9 cellular contexts compared by ENCODE assay signal in the genomic region with DNA sequence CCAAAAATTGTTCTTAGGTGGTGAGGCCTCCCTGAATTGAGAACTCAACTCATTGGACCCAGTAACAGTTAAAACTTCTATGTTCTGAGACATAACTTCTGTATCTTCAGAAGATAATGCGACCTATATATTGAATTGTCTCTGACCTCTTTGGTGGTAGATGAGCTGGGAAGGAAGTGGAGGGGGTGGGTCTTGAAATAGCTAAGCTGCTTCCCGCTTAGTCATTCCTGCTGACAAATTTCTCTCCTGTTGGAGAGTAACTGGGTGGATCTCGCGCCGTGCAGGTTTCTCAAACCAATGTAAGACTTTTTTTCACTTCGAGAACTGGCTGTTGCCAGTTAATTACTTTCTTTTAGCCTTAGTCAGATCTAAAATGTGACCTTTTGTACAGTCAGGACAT.
DNase-seq lines count a peak whose midpoint lies in the region; ATAC-seq and TF ChIP-seq lines count a peak whose summit lies in the region.
"Had no signal": no experiment of that assay in that cellular context is flagged by ENCODE, and none has a peak within 500 bp of the region (broad histone marks: within the 10 kb centered on the region; RNA-seq: fewer than 3 reads in every experiment).

No MANE protein-coding gene starts in this region.

- TF ChIP-seq CTCF in endothelial cell (IDR thresholded peaks at IDR 0.05; ENCODE audit: unreplicated experiment): no peak
- no peak for TF ChIP-seq CTCF in osteoblast (IDR thresholded peaks at IDR 0.05; ENCODE audit: extremely low read depth, low read depth, low read length)

- H2AFZ ChIP-seq in osteoblast (ENCODE audit: low read length): no peak overlapping the region

- no peak overlapping the region for H3K4me3 Mint-ChIP-seq in activated T-cell treated with anti-CD3 and anti-CD28 coated beads, Interleukin-2, amount 50 U/mL, for 24 hours
- H3K4me3 Mint-ChIP-seq in endothelial cell (ENCODE audit: unreplicated experiment): no peak overlapping the region

- H3K4me3 ChIP-seq in osteoblast (ENCODE audit: insufficient read depth, low read length): no peak overlapping the region

- DNase-seq in activated T-cell treated with anti-CD3 and anti-CD28 coated beads, Interleukin-2, amount 50 U/mL, for 24 hours: no peak
- no peak for DNase-seq in activated T-cell treated with anti-CD3 and anti-CD28 coated beads, Interleukin-2, amount 50 U/mL, for 48 hours
- DNase-seq in NCI-H226 (peak; percentile 94), endothelial cell (ENCODE audit: low spot score) (no peak), osteoblast (ENCODE audit: insufficient read length, low spot score, missing footprints) (peak; percentile 48), middle frontal gyrus (ENCODE audit: extremely low spot score, low spot score) (no peak), GM19240 (ENCODE audit: insufficient read length, low spot score) (no peak)
- DNase-seq: cerebellar nuclear complex had no signal

- H3K27me3 Mint-ChIP-seq in activated T-cell treated with anti-CD3 and anti-CD28 coated beads, Interleukin-2, amount 50 U/mL, for 24 hours: no peaks in the 10 kb centered on the region
- peaks cover 3% of the 10 kb centered on the region for H3K27me3 Mint-ChIP-seq in endothelial cell (ENCODE audit: unreplicated experiment)

- peaks cover 3% of the 10 kb centered on the region for H3K36me3 ChIP-seq in osteoblast (ENCODE audit: insufficient read depth, low read length)

- peaks cover 24% of the 10 kb centered on the region for H3K4me1 ChIP-seq in osteoblast (ENCODE audit: insufficient read depth, low read length)

- H3K27me3 ChIP-seq in osteoblast (ENCODE audit: insufficient read depth, low read length): no peaks in the 10 kb centered on the region

- H3K79me2 ChIP-seq in osteoblast (ENCODE audit: insufficient read depth, low read length): peaks cover 2% of the 10 kb centered on the region

- no peak for ATAC-seq in HG02610 (IDR thresholded peaks at IDR 0.05; ENCODE audit: unreplicated experiment)

- no peak overlapping the region for H3K4me2 ChIP-seq in osteoblast (ENCODE audit: insufficient read depth, low read length)

- peaks cover 68% of the 10 kb centered on the region for H3K36me3 Mint-ChIP-seq in activated T-cell treated with anti-CD3 and anti-CD28 coated beads, Interleukin-2, amount 50 U/mL, for 24 hours (ENCODE audit: low read depth)
- peaks cover 8% of the 10 kb centered on the region for H3K36me3 Mint-ChIP-seq in endothelial cell (ENCODE audit: low read depth, unreplicated experiment)

- peak overlapping the region; percentile 77 for H3K27ac Mint-ChIP-seq in activated T-cell treated with anti-CD3 and anti-CD28 coated beads, Interleukin-2, amount 50 U/mL, for 24 hours
- H3K27ac Mint-ChIP-seq in endothelial cell (ENCODE audit: unreplicated experiment): peak overlapping the region; percentile 39

- no peaks in the 10 kb centered on the region for H3K9me3 ChIP-seq in osteoblast (ENCODE audit: low read depth, low read length)

- no peaks in the 10 kb centered on the region for H3K9me3 Mint-ChIP-seq in activated T-cell treated with anti-CD3 and anti-CD28 coated beads, Interleukin-2, amount 50 U/mL, for 24 hours
- no peaks in the 10 kb centered on the region for H3K9me3 Mint-ChIP-seq in endothelial cell (ENCODE audit: unreplicated experiment)

- no peaks in the 10 kb centered on the region for H4K20me1 ChIP-seq in osteoblast (ENCODE audit: insufficient read depth, low read length)

- H3K27ac ChIP-seq in osteoblast (ENCODE audit: low read depth, low read length): peak overlapping the region; percentile 27

- H3K4me1 Mint-ChIP-seq in activated T-cell treated with anti-CD3 and anti-CD28 coated beads, Interleukin-2, amount 50 U/mL, for 24 hours (ENCODE audit: low read depth): peaks cover 24% of the 10 kb centered on the region
- H3K4me1 Mint-ChIP-seq in endothelial cell (ENCODE audit: unreplicated experiment): peaks cover 16% of the 10 kb centered on the region

Comparison
In these comparisons a context has a peak if more than half of its experiments do, and no peak if none do; other contexts are left out.
1. DNase-seq: peak in NCI-H226 (single experiment) and osteoblast (single experiment); none in activated T-cell treated with anti-CD3 and anti-CD28 coated beads, Interleukin-2, amount 50 U/mL, for 24 hours (single experiment), activated T-cell treated with anti-CD3 and anti-CD28 coated beads, Interleukin-2, amount 50 U/mL, for 48 hours (0 of 2), endothelial cell (single experiment), middle frontal gyrus (single experiment) and GM19240 (single experiment).